Comparison of ENCODE assay signal across 24 cellular contexts in genomic region chr1:2155147-2155598, GRCh38.
"Had no signal": no experiment of that assay in that cellular context is flagged by ENCODE, and none has a peak within 500 bp of the region (broad histone marks: within the 10 kb centered on the region; RNA-seq: fewer than 3 reads in every experiment).

No MANE protein-coding gene starts in this region.

- DNase-seq: activated CD4-positive, alpha-beta memory T cell treated with anti-CD3 and anti-CD28 coated beads, Interleukin-2, amount 10 ng/mL, durations not matched to agents 7 days and 5 days; activated CD4-positive, alpha-beta T cell treated with anti-CD3 and anti-CD28 coated beads for 48 hours; activated CD4-positive, CD25-positive, alpha-beta regulatory T cell; activated CD8-positive, alpha-beta memory T cell treated with anti-CD3 and anti-CD28 coated beads, Interleukin-2, amount 10 ng/mL, durations not matched to agents 7 days and 5 days; activated naive CD4-positive, alpha-beta T cell treated with anti-CD3 and anti-CD28 coated beads, Interleukin-2, amount 50 U/mL, for 16 hours; amygdala; colonic mucosa; erythroblast; midbrain; small intestine; stimulated activated CD4-positive, alpha-beta T cell treated with anti-CD3 and anti-CD28 coated beads, Interleukin-15, amount 100 ng/mL, for 24 hours; stimulated activated CD4-positive, alpha-beta T cell treated with anti-CD3 and anti-CD28 coated beads, Interleukin-2, amount 100 ng/mL, for 48 hours; stomach; T-helper 1 cell; T-helper 9 cell; testis; upper lobe of right lung had no signal

- H3K4me1 Mint-ChIP-seq: neural crest cell had no signal

- H3K27ac ChIP-seq: colonic mucosa, left lung, prostate gland, stomach, testis, upper lobe of right lung had no signal

- H3K4me3 ChIP-seq: colonic mucosa, left lung, prostate gland, stomach, testis, upper lobe of right lung had no signal

- H3K9me3 Mint-ChIP-seq: activated T-helper 2 cell treated with anti-CD3 and anti-CD28 coated beads, Interferon-gamma antibody, Interleukin-2, Interleukin-4, amounts not matched to agents 10 μg/mL and 5 μg/mL and 100 μg/mL, durations not matched to agents 14 hours and 24 hours and 36 hours had no signal

- H3K9me3 ChIP-seq: colonic mucosa, left lung, prostate gland, stomach, testis, upper lobe of right lung had no signal

- H3K4me1 ChIP-seq: colonic mucosa, prostate gland, testis, upper lobe of right lung had no signal

- H3K27ac Mint-ChIP-seq: activated CD4-positive, alpha-beta memory T cell treated with anti-CD3 and anti-CD28 coated beads, Interleukin-2, amount 10 ng/mL, durations not matched to agents 7 days and 5 days; activated CD8-positive, alpha-beta memory T cell treated with anti-CD3 and anti-CD28 coated beads, Interleukin-2, amount 10 ng/mL, durations not matched to agents 7 days and 5 days; activated T-helper 2 cell treated with anti-CD3 and anti-CD28 coated beads, Interferon-gamma antibody, Interleukin-2, Interleukin-4, amounts not matched to agents 10 μg/mL and 5 μg/mL and 100 μg/mL, durations not matched to agents 14 hours and 24 hours and 36 hours had no signal

- H3K4me3 Mint-ChIP-seq: activated CD4-positive, alpha-beta memory T cell treated with anti-CD3 and anti-CD28 coated beads, Interleukin-2, amount 10 ng/mL, durations not matched to agents 7 days and 5 days; activated CD8-positive, alpha-beta memory T cell treated with anti-CD3 and anti-CD28 coated beads, Interleukin-2, amount 10 ng/mL, durations not matched to agents 7 days and 5 days; neural crest cell had no signal

- H3K27me3 ChIP-seq: colonic mucosa, left lung, stomach, testis, upper lobe of right lung had no signal

- H3K27me3 Mint-ChIP-seq: activated CD4-positive, alpha-beta memory T cell treated with anti-CD3 and anti-CD28 coated beads, Interleukin-2, amount 10 ng/mL, durations not matched to agents 7 days and 5 days; activated CD8-positive, alpha-beta memory T cell treated with anti-CD3 and anti-CD28 coated beads, Interleukin-2, amount 10 ng/mL, durations not matched to agents 7 days and 5 days had no signal

- H3K36me3 ChIP-seq: colonic mucosa, prostate gland had no signal

- FAIRE-seq: frontal cortex, small intestine had no signal

- ATAC-seq: activated CD8-positive, alpha-beta memory T cell treated with anti-CD3 and anti-CD28 coated beads, Interleukin-2, amount 10 ng/mL, durations not matched to agents 7 days and 5 days; left lung; right cardiac atrium; SK-N-SH treated with all-trans-retinoic acid at 6 μM for 48 hours; upper lobe of right lung had no signal
